Comparison of ENCODE assay signal across 10 cellular contexts in genomic region chr15:101156509-101157159, GRCh38.
DNase-seq lines count a peak whose midpoint lies in the region; ATAC-seq and TF ChIP-seq lines count a peak whose summit lies in the region.
"Had no signal": no experiment of that assay in that cellular context is flagged by ENCODE, and none has a peak within 500 bp of the region (broad histone marks: within the 10 kb centered on the region; RNA-seq: fewer than 3 reads in every experiment).

No MANE protein-coding gene starts in this region.

- no peaks in the 10 kb centered on the region for H3K9me3 ChIP-seq in Caco-2

- 53 to 54% methylated on average over 21 of the region's 21 CpGs for WGBS in lower leg skin, 2 donors

- H3K4me3 Mint-ChIP-seq in stimulated activated memory B cell treated with anti-CD40 and anti-IgM and Interleukin-4, amounts not matched to agents 10 μg/mL and 1 μg/mL and 100 μg/mL, for 72 hours, result peak overlapping the region; percentile 44
- H3K4me3 Mint-ChIP-seq in Caco-2 (ENCODE audit: unreplicated experiment), result no peak overlapping the region

- no peaks in the 10 kb centered on the region for H3K27me3 Mint-ChIP-seq in stimulated activated memory B cell treated with anti-CD40 and anti-IgM and Interleukin-4, amounts not matched to agents 10 μg/mL and 1 μg/mL and 100 μg/mL, for 72 hours
- no peaks in the 10 kb centered on the region for H3K27me3 Mint-ChIP-seq in Caco-2 (ENCODE audit: insufficient read depth, unreplicated experiment)

- DNase-seq in NCI-H2107 treated with DMSO at 0.1 percent for 48 hours (lab: John Stamatoyannopoulos, UW; ENCODE audit: unreplicated experiment), result peak; percentile 31
- DNase-seq in NCI-H2107 (lab: John Stamatoyannopoulos, UW), result no peak
- DNase-seq in NCI-H526 treated with DMSO at 0.1 percent for 48 hours (lab: John Stamatoyannopoulos, UW), result peak; percentile 21
- DNase-seq in Caco-2, result no peak
- DNase-seq in lower leg skin (ENCODE audit: low spot score in 2 of 2), result no peak
- no peak for DNase-seq in NOMO-1 (lab: John Stamatoyannopoulos, UW; ENCODE audit: unreplicated experiment in 2 of 2)
- DNase-seq: 8988T; stimulated activated CD8-positive, alpha-beta memory T cell treated with anti-CD3 and anti-CD28 coated beads, Interleukin-4, amount 100 ng/mL, for 48 hours had no signal

- no peak overlapping the region for H3K4me3 ChIP-seq in Caco-2 (ENCODE audit: low read depth, low read length)
- no peak overlapping the region for H3K4me3 ChIP-seq in lower leg skin (ENCODE audit: low read depth, poor library complexity, severe bottlenecking)

- no peaks in the 10 kb centered on the region for H3K4me1 ChIP-seq in Caco-2

- CTCF ChIA-PET in Caco-2 (lab: Charles Lee), result no interaction called here

- BruUV-seq in Caco-2 (replicated peaks; lab: Mats Ljungman, UMichigan), result no TSS peak

- no peaks in the 10 kb centered on the region for H3K27me3 ChIP-seq in Caco-2 (replicated peaks; ENCODE audit: control insufficient read depth, insufficient read depth, low read length)

- peaks cover 61% of the 10 kb centered on the region for H3K4me1 Mint-ChIP-seq in stimulated activated memory B cell treated with anti-CD40 and anti-IgM and Interleukin-4, amounts not matched to agents 10 μg/mL and 1 μg/mL and 100 μg/mL, for 72 hours
- no peaks in the 10 kb centered on the region for H3K4me1 Mint-ChIP-seq in Caco-2 (ENCODE audit: low read depth, unreplicated experiment)

- ATAC-seq in HG02884 (IDR thresholded peaks at IDR 0.05; ENCODE audit: unreplicated experiment), result peak; percentile 86
- peak; percentile 93 for ATAC-seq in stimulated activated memory B cell treated with anti-CD40 and anti-IgM and Interleukin-4, amounts not matched to agents 10 μg/mL and 1 μg/mL and 100 μg/mL, for 72 hours

- TF ChIP-seq CTCF in Caco-2 (IDR thresholded peaks at IDR 0.05; ENCODE audit: insufficient read depth in 1 of 2, low read depth in 1 of 2, low read length in 1 of 2, severe bottlenecking in 1 of 2, unreplicated experiment in 1 of 2), result no peak
- TF ChIP-seq CTCF in lower leg skin (IDR thresholded peaks at IDR 0.05), result no peak

- no peak overlapping the region for H3K27ac Mint-ChIP-seq in stimulated activated memory B cell treated with anti-CD40 and anti-IgM and Interleukin-4, amounts not matched to agents 10 μg/mL and 1 μg/mL and 100 μg/mL, for 72 hours
- no peak overlapping the region for H3K27ac Mint-ChIP-seq in Caco-2 (ENCODE audit: unreplicated experiment)

- H3K9me3 Mint-ChIP-seq in stimulated activated memory B cell treated with anti-CD40 and anti-IgM and Interleukin-4, amounts not matched to agents 10 μg/mL and 1 μg/mL and 100 μg/mL, for 72 hours, result no peaks in the 10 kb centered on the region
- no peaks in the 10 kb centered on the region for H3K9me3 Mint-ChIP-seq in Caco-2 (ENCODE audit: unreplicated experiment)

- H3K36me3 ChIP-seq in Caco-2 (ENCODE audit: control insufficient read depth, insufficient read depth, low read length), result no peaks in the 10 kb centered on the region

- H3K36me3 Mint-ChIP-seq in stimulated activated memory B cell treated with anti-CD40 and anti-IgM and Interleukin-4, amounts not matched to agents 10 μg/mL and 1 μg/mL and 100 μg/mL, for 72 hours, result no peaks in the 10 kb centered on the region
- H3K36me3 Mint-ChIP-seq in Caco-2 (ENCODE audit: insufficient read depth, unreplicated experiment), result peaks cover 6% of the 10 kb centered on the region

- no peak for TF ChIP-seq POLR2A in lower leg skin (IDR thresholded peaks at IDR 0.05)

- POLR2A ChIA-PET in Caco-2 (lab: Charles Lee), result no interaction called here

- intact Hi-C loops in Caco-2 (cut with micrococcal nuclease; ENCODE audit: unreplicated experiment) (no loop called here), lower leg skin (cut with DNase I; ENCODE audit: low total_unique reads) (no loop called here)

Comparison
In these comparisons a context has a peak if more than half of its experiments do, and no peak if none do; other contexts are left out.
1. DNase-seq: peak in NCI-H2107 treated with DMSO at 0.1 percent for 48 hours (single experiment) and NCI-H526 treated with DMSO at 0.1 percent for 48 hours (single experiment); none in NCI-H2107 (single experiment), Caco-2 (0 of 2), lower leg skin (0 of 2) and NOMO-1 (0 of 2).